In genomic region chr13:112073245-112074138, GRCh38 we compare ENCODE assay signal across 13 cellular contexts. TPM values are rescaled to one million over a fixed set of nuclear protein-coding genes. Genes with fewer than 3 reads are reported as not detected.
A peak's percentile ranks its signal among the peaks of the same experiment; 100 is the strongest.
DNase-seq lines count a peak whose midpoint lies in the region; ATAC-seq, FAIRE-seq and TF ChIP-seq lines count a peak whose summit lies in the region.
"Had no signal": no experiment of that assay in that cellular context is flagged by ENCODE, and none has a peak within 500 bp of the region (broad histone marks: within the 10 kb centered on the region; RNA-seq: fewer than 3 reads in every experiment).

No MANE protein-coding gene starts in this region.

- H3K27ac ChIP-seq in left ventricle myocardium inferior (replicated peaks) = no peak overlapping the region
- peak overlapping the region; percentile 52 for H3K27ac ChIP-seq in layer of hippocampus (ENCODE audit: low read depth, low read length)

- no peaks in the 10 kb centered on the region for H3K9me3 ChIP-seq in left ventricle myocardium inferior (replicated peaks)

- peaks cover 100% of the 10 kb centered on the region for H3K27me3 ChIP-seq in left ventricle myocardium inferior (ENCODE audit: low read depth)
- H3K27me3 ChIP-seq in layer of hippocampus (ENCODE audit: control insufficient read depth, insufficient read depth, low read length) = peaks cover 47% of the 10 kb centered on the region

- DNase-seq in left ventricle myocardium inferior (no peak), left cardiac atrium (no peak), NCI-H774 (lab: John Stamatoyannopoulos, UW) (peak; percentile 87), urothelium cell line (ENCODE audit: low spot score) (peak; percentile 59), mesenteric fat pad (ENCODE audit: low spot score) (no peak)
- DNase-seq: activated T-cell treated with anti-CD3 and anti-CD28 coated beads, Interleukin-2, amount 50 U/mL, for 1 hour; AML-193; stimulated activated naive CD8-positive, alpha-beta T cell treated with anti-CD3 and anti-CD28 coated beads, Interleukin-15, amount 100 ng/mL, for 72 hours; T-cell had no signal

- peaks cover 30% of the 10 kb centered on the region for H3K4me1 ChIP-seq in left ventricle myocardium inferior

- no peaks in the 10 kb centered on the region for H3K36me3 ChIP-seq in left ventricle myocardium inferior

- TF ChIP-seq CTCF in left ventricle myocardium inferior (IDR thresholded peaks at IDR 0.05; ENCODE audit: borderline replicate concordance) = no peak

- H3K4me3 ChIP-seq in left ventricle myocardium inferior = peak overlapping the region; percentile 45

- ATAC-seq in left cardiac atrium (no peak), GM18870 (IDR thresholded peaks at IDR 0.05; ENCODE audit: unreplicated experiment) (no peak), HG02885 (IDR thresholded peaks at IDR 0.05; ENCODE audit: poor library complexity, unreplicated experiment) (no peak)
- ATAC-seq: T-cell had no signal

- intact Hi-C loops in left ventricle myocardium inferior (cut with micrococcal nuclease) (no loop called here), left cardiac atrium (cut with DNase I) (no loop called here)

- peak; percentile 53 for FAIRE-seq in urothelium cell line (lab: Jason Lieb, UNC)

RNA-seq across cellular contexts. Expression of gene SOX1, which starts 6.5 kb away (rescaled TPM):
- total RNA-seq in left ventricle myocardium inferior (not detected), left cardiac atrium (not detected), mesenteric fat pad (not detected)
- total RNA-seq: NCI-H460, T-cell had no signal

Comparison
In these comparisons a context has a peak if more than half of its experiments do, and no peak if none do; other contexts are left out.
1. DNase-seq: peak in NCI-H774 (single experiment) and urothelium cell line (single experiment); none in left ventricle myocardium inferior (single experiment), left cardiac atrium (single experiment) and mesenteric fat pad (single experiment).